10 cellular contexts compared by ENCODE assay signal in genomic region chr2:20594957-20595356, GRCh38. TPM values are rescaled to one million over a fixed set of nuclear protein-coding genes. Genes with fewer than 3 reads are reported as not detected.
DNase-seq lines count a peak whose midpoint lies in the region; ATAC-seq, FAIRE-seq and TF ChIP-seq lines count a peak whose summit lies in the region.
"Had no signal": no experiment of that assay in that cellular context is flagged by ENCODE, and none has a peak within 500 bp of the region (broad histone marks: within the 10 kb centered on the region; RNA-seq: fewer than 3 reads in every experiment).

No MANE protein-coding gene starts in this region.

- peak overlapping the region; percentile 63 for H3K9ac ChIP-seq in astrocyte (ENCODE audit: low read length)

- H3K4me3 Mint-ChIP-seq in CD14-positive monocyte, result no peak overlapping the region
- H3K4me3 Mint-ChIP-seq in astrocyte (ENCODE audit: unreplicated experiment), result no peak overlapping the region
- H3K4me3 Mint-ChIP-seq in nephron progenitor cell, result no peak overlapping the region
- H3K4me3 Mint-ChIP-seq in activated T-helper 1 cell treated with anti-CD3 and anti-CD28 coated beads, Interleukin-12 subunit alpha, Interleukin-12 subunit beta, Interleukin-2, Interleukin-4 antibody, amounts not matched to agents 30 ng/mL and 10 ng/mL and 1 ng/mL, durations not matched to agents 14 hours and 24 hours and 36 hours, result no peak overlapping the region

- TF ChIP-seq CTCF in CD14-positive monocyte (IDR thresholded peaks at IDR 0.05) (no peak), astrocyte (IDR thresholded peaks at IDR 0.05; ENCODE audit: insufficient read depth, low read depth, low read length) (no peak), nephron progenitor cell (IDR thresholded peaks at IDR 0.05) (no peak)

- peak overlapping the region; percentile 80 for H3K27ac ChIP-seq in astrocyte (ENCODE audit: low read depth, low read length)
- H3K27ac ChIP-seq: C4-2B had no signal

- no peaks in the 10 kb centered on the region for H3K27me3 ChIP-seq in astrocyte (ENCODE audit: insufficient read depth, low read length)

- peak; percentile 29 for DNase-seq in CD14-positive monocyte (ENCODE audit: low spot score)
- DNase-seq in astrocyte (ENCODE audit: low read depth), result no peak
- DNase-seq in nephron progenitor cell, result no peak
- DNase-seq in RPMI8226, result no peak
- no peak for DNase-seq in HEK293T (ENCODE audit: extremely low spot score)
- no peak for DNase-seq in activated T-helper 1 cell treated with anti-CD3 and anti-CD28 coated beads, Interleukin-12 subunit alpha, Interleukin-12 subunit beta, Interleukin-2, Interleukin-4 antibody, amounts not matched to agents 30 ng/mL and 10 ng/mL and 1 ng/mL, durations not matched to agents 14 hours and 24 hours and 36 hours (ENCODE audit: low spot score)
- DNase-seq: activated CD4-positive, alpha-beta T cell treated with anti-CD3 and anti-CD28 coated beads for 4 hours had no signal

- ATAC-seq in HG02588 (IDR thresholded peaks at IDR 0.05; ENCODE audit: unreplicated experiment), result peak; percentile 0
- no peak for ATAC-seq in HG03354 (IDR thresholded peaks at IDR 0.05; ENCODE audit: poor library complexity, severe bottlenecking, unreplicated experiment)

- peak overlapping the region in 1 of 7 donors; percentile 35 for H3K27ac Mint-ChIP-seq in CD14-positive monocyte
- H3K27ac Mint-ChIP-seq in astrocyte (ENCODE audit: unreplicated experiment), result no peak overlapping the region
- peak overlapping the region; percentile 86 for H3K27ac Mint-ChIP-seq in nephron progenitor cell
- H3K27ac Mint-ChIP-seq in activated T-helper 1 cell treated with anti-CD3 and anti-CD28 coated beads, Interleukin-12 subunit alpha, Interleukin-12 subunit beta, Interleukin-2, Interleukin-4 antibody, amounts not matched to agents 30 ng/mL and 10 ng/mL and 1 ng/mL, durations not matched to agents 14 hours and 24 hours and 36 hours, result no peak overlapping the region

- H3K9me3 Mint-ChIP-seq in CD14-positive monocyte, result peaks cover 0 to 3% (median 0%) of the 10 kb centered on the region in 7 donors
- H3K9me3 Mint-ChIP-seq in astrocyte (ENCODE audit: unreplicated experiment), result no peaks in the 10 kb centered on the region
- no peaks in the 10 kb centered on the region for H3K9me3 Mint-ChIP-seq in nephron progenitor cell
- H3K9me3 Mint-ChIP-seq in activated T-helper 1 cell treated with anti-CD3 and anti-CD28 coated beads, Interleukin-12 subunit alpha, Interleukin-12 subunit beta, Interleukin-2, Interleukin-4 antibody, amounts not matched to agents 30 ng/mL and 10 ng/mL and 1 ng/mL, durations not matched to agents 14 hours and 24 hours and 36 hours, result no peaks in the 10 kb centered on the region

- H2AFZ ChIP-seq in astrocyte (ENCODE audit: low read depth, low read length), result no peak overlapping the region

- H3K27me3 Mint-ChIP-seq in CD14-positive monocyte (ENCODE audit: low read depth in 3 of 3) (peaks cover 1 to 7% (median 5%) of the 10 kb centered on the region in 3 donors), astrocyte (ENCODE audit: low read depth, unreplicated experiment) (no peaks in the 10 kb centered on the region), nephron progenitor cell (ENCODE audit: low read depth, poor library complexity) (peaks cover 3% of the 10 kb centered on the region)
- H3K27me3 Mint-ChIP-seq in activated T-helper 1 cell treated with anti-CD3 and anti-CD28 coated beads, Interleukin-12 subunit alpha, Interleukin-12 subunit beta, Interleukin-2, Interleukin-4 antibody, amounts not matched to agents 30 ng/mL and 10 ng/mL and 1 ng/mL, durations not matched to agents 14 hours and 24 hours and 36 hours (ENCODE audit: insufficient read depth), result no peaks in the 10 kb centered on the region

- intact Hi-C loops in CD14-positive monocyte (cut with micrococcal nuclease), result no loop called here
- intact Hi-C loops in activated T-helper 1 cell treated with anti-CD3 and anti-CD28 coated beads, Interleukin-12 subunit alpha, Interleukin-12 subunit beta, Interleukin-2, Interleukin-4 antibody, amounts not matched to agents 30 ng/mL and 10 ng/mL and 1 ng/mL, durations not matched to agents 14 hours and 24 hours and 36 hours (cut with micrococcal nuclease), result no loop called here

- H3K4me1 Mint-ChIP-seq in CD14-positive monocyte (peaks cover 55% of the 10 kb centered on the region), astrocyte (ENCODE audit: low read depth, unreplicated experiment) (peaks cover 53% of the 10 kb centered on the region), nephron progenitor cell (peaks cover 85% of the 10 kb centered on the region)
- peaks cover 9% of the 10 kb centered on the region for H3K4me1 Mint-ChIP-seq in activated T-helper 1 cell treated with anti-CD3 and anti-CD28 coated beads, Interleukin-12 subunit alpha, Interleukin-12 subunit beta, Interleukin-2, Interleukin-4 antibody, amounts not matched to agents 30 ng/mL and 10 ng/mL and 1 ng/mL, durations not matched to agents 14 hours and 24 hours and 36 hours (ENCODE audit: low read depth)

- CTCF ChIA-PET in HEK293T (lab: Yijun Ruan, JAX), result interaction anchor here (1.0 kb wide), 1 partner anchor 108 kb away, joined by 3 read pairs; no protein-coding TSS in a partner anchor

- no peaks in the 10 kb centered on the region for H3K36me3 ChIP-seq in astrocyte (ENCODE audit: insufficient read depth, low read length)

- no peak overlapping the region for H3K4me3 ChIP-seq in astrocyte (ENCODE audit: insufficient read depth, low read depth, low read length)

- POLR2A ChIA-PET in HEK293T (lab: Yijun Ruan, JAX), result interaction anchor here (7.4 kb wide), 1 partner anchor 146 kb away, joined by 77 read pairs; the partner anchor contains the start of gene RHOB

- no peaks in the 10 kb centered on the region for H3K9me3 ChIP-seq in astrocyte (ENCODE audit: insufficient read depth, low read depth, low read length)

- peak overlapping the region; percentile 70 for H3K4me2 ChIP-seq in astrocyte (ENCODE audit: low read length)

- H3K36me3 Mint-ChIP-seq in CD14-positive monocyte (peaks cover 5 to 13% of the 10 kb centered on the region in 2 donors), astrocyte (ENCODE audit: low read depth, unreplicated experiment) (no peaks in the 10 kb centered on the region), nephron progenitor cell (ENCODE audit: low read depth) (no peaks in the 10 kb centered on the region)
- no peaks in the 10 kb centered on the region for H3K36me3 Mint-ChIP-seq in activated T-helper 1 cell treated with anti-CD3 and anti-CD28 coated beads, Interleukin-12 subunit alpha, Interleukin-12 subunit beta, Interleukin-2, Interleukin-4 antibody, amounts not matched to agents 30 ng/mL and 10 ng/mL and 1 ng/mL, durations not matched to agents 14 hours and 24 hours and 36 hours (ENCODE audit: low read depth)

- H3K79me2 ChIP-seq in astrocyte (ENCODE audit: insufficient read depth, low read length), result no peaks in the 10 kb centered on the region

- no peak for FAIRE-seq in astrocyte (lab: Jason Lieb, UNC)

- H3K4me1 ChIP-seq in astrocyte (ENCODE audit: insufficient read depth, low read length), result peaks cover 58% of the 10 kb centered on the region

- no peaks in the 10 kb centered on the region for H4K20me1 ChIP-seq in astrocyte (ENCODE audit: insufficient read depth, low read length)

TF ChIP-seq in HEK293T, 16 proteins besides CTCF, POLR2A, EP300 and RAD21:
- TF ChIP-seq ZNF384 (IDR thresholded peaks at IDR 0.05) (no peak), SUZ12 (IDR thresholded peaks at IDR 0.05) (no peak), L3MBTL2 (conservative IDR thresholded peaks at IDR 0.05) (no peak), ELF4 (IDR thresholded peaks at IDR 0.05) (no peak), SP1 (IDR thresholded peaks at IDR 0.05) (no peak), HDGF (IDR thresholded peaks at IDR 0.05; ENCODE audit: borderline replicate concordance) (no peak), LEF1 (IDR thresholded peaks at IDR 0.05; ENCODE audit: borderline replicate concordance) (no peak), FOXM1 (IDR thresholded peaks at IDR 0.05; ENCODE audit: borderline replicate concordance) (no peak), BHLHE40 (IDR thresholded peaks at IDR 0.05; ENCODE audit: borderline replicate concordance) (no peak), FOXK2 (IDR thresholded peaks at IDR 0.05) (no peak), CTBP1 (IDR thresholded peaks at IDR 0.05; ENCODE audit: borderline replicate concordance) (no peak), NFRKB (IDR thresholded peaks at IDR 0.05) (no peak), TARDBP (IDR thresholded peaks at IDR 0.05) (no peak), FOXA1 (IDR thresholded peaks at IDR 0.05) (no peak), ARNT (IDR thresholded peaks at IDR 0.05) (no peak)
- TF ChIP-seq, protein P1, sequence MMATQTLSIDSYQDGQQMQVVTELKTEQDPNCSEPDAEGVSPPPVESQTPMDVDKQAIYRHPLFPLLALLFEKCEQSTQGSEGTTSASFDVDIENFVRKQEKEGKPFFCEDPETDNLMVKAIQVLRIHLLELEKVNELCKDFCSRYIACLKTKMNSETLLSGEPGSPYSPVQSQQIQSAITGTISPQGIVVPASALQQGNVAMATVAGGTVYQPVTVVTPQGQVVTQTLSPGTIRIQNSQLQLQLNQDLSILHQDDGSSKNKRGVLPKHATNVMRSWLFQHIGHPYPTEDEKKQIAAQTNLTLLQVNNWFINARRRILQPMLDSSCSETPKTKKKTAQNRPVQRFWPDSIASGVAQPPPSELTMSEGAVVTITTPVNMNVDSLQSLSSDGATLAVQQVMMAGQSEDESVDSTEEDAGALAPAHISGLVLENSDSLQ (IDR thresholded peaks at IDR 0.05), result no peak

RNA-seq across cellular contexts. Expression of gene HS1BP3, which starts 55.9 kb away (rescaled TPM):
- polyA plus RNA-seq in CD14-positive monocyte, result 10 to 100 TPM; 45.4 to 48.9 TPM
- total RNA-seq in astrocyte, result 20.7 and 21.0 TPM in 2 replicates
- 9.1 and 10.2 TPM in 2 replicates for total RNA-seq in activated T-helper 1 cell treated with anti-CD3 and anti-CD28 coated beads, Interleukin-12 subunit alpha, Interleukin-12 subunit beta, Interleukin-2, Interleukin-4 antibody, amounts not matched to agents 30 ng/mL and 10 ng/mL and 1 ng/mL, durations not matched to agents 14 hours and 24 hours and 36 hours
